Comparison of ENCODE assay signal across 24 cellular contexts in genomic region chr1:208031316-208031931, GRCh38.
DNase-seq lines count a peak whose midpoint lies in the region; ATAC-seq and TF ChIP-seq lines count a peak whose summit lies in the region.
"Had no signal": no experiment of that assay in that cellular context is flagged by ENCODE, and none has a peak within 500 bp of the region (broad histone marks: within the 10 kb centered on the region; RNA-seq: fewer than 3 reads in every experiment).

No MANE protein-coding gene starts in this region.

- no peak overlapping the region for H2BK5ac ChIP-seq in trophoblast cell (ENCODE audit: low read depth, low read length, poor library complexity)

- H4K8ac ChIP-seq in trophoblast cell (ENCODE audit: low read depth, low read length) = no peak overlapping the region

- H2BK12ac ChIP-seq in trophoblast cell (ENCODE audit: low read length) = no peak overlapping the region

- no peak overlapping the region for H2AFZ ChIP-seq in trophoblast cell (ENCODE audit: insufficient read depth, low read length, poor library complexity)

- H3K4me1 ChIP-seq in tibial artery (peaks cover 7 to 33% (median 30%) of the 10 kb centered on the region in 4 donors), trophoblast cell (ENCODE audit: control insufficient read depth in 1 of 2, insufficient read depth in 2 of 2, low read length in 2 of 2) (peaks cover 7% of the 10 kb centered on the region in 2 experiments)

- no peak overlapping the region for H3K4ac ChIP-seq in trophoblast cell (ENCODE audit: low read depth, low read length)

- H3K36me3 ChIP-seq in tibial artery (peaks cover 45 to 63% (median 61%) of the 10 kb centered on the region in 3 donors), trophoblast cell (ENCODE audit: control insufficient read depth in 1 of 2, insufficient read depth in 2 of 2, low read length in 2 of 2) (peaks cover 66 to 76% of the 10 kb centered on the region in 2 experiments)
- H3K36me3 ChIP-seq: colonic mucosa had no signal

- peak; percentile 28 for DNase-seq in RPMI7951 (ENCODE audit: low read depth)
- DNase-seq in cerebellum (ENCODE audit: low spot score) = peak; percentile 46
- DNase-seq in posterior cingulate gyrus = peak in 6 of 10 donors; percentile 44 to 94 (median 75)
- DNase-seq in tibial artery = no peak
- no peak for DNase-seq in trophoblast cell
- DNase-seq: activated B cell treated with CpG ODN at 0.5 μM for 24 hours; activated CD4-positive, alpha-beta T cell treated with anti-CD3 and anti-CD28 coated beads, Interleukin-2, amount 50 U/mL, for 48 hours; activated effector memory CD4-positive, alpha-beta T cell treated with anti-CD3 and anti-CD28 coated beads, Interleukin-2, amount 50 U/mL, for 16 hours; body of pancreas; CD8-positive, alpha-beta T cell; colonic mucosa; GDM1; glutamatergic neuron; left colon; NCI-H1436 treated with DMSO at 0.1 percent for 48 hours; NCI-H748 treated with DMSO at 0.1 percent for 48 hours; nephron progenitor cell; stimulated activated CD4-positive, alpha-beta T cell treated with anti-CD3 and anti-CD28 coated beads, Interleukin-12 subunit alpha, Interleukin-12 subunit beta, amount 100 ng/mL, for 4 hours; stimulated activated CD4-positive, alpha-beta T cell treated with anti-CD3 and anti-CD28 coated beads, Interleukin-4, amount 100 ng/mL, for 4 hours; stimulated activated naive CD8-positive, alpha-beta T cell treated with anti-CD3 and anti-CD28 coated beads, Interleukin-15, Interleukin-2, amounts not matched to agents 100 U/mL and 50 U/mL, for 24 hours; T1000 had no signal

- no peak overlapping the region for H3K18ac ChIP-seq in trophoblast cell (ENCODE audit: low read length)

- no peak overlapping the region for H3K4me2 ChIP-seq in trophoblast cell (ENCODE audit: low read length)

- no peak for ATAC-seq in HG03045 (IDR thresholded peaks at IDR 0.05; ENCODE audit: unreplicated experiment)
- ATAC-seq in HG02571 (IDR thresholded peaks at IDR 0.05; ENCODE audit: unreplicated experiment) = no peak
- ATAC-seq: CD8-positive, alpha-beta T cell; K562; left colon; stimulated activated naive CD8-positive, alpha-beta T cell treated with anti-CD3 and anti-CD28 coated beads, Interleukin-15, Interleukin-2, amounts not matched to agents 100 U/mL and 50 U/mL, for 24 hours had no signal

- no peak overlapping the region for H3K14ac ChIP-seq in trophoblast cell (ENCODE audit: low read length)

- H3K27me3 ChIP-seq in tibial artery = no peaks in the 10 kb centered on the region
- H3K27me3 ChIP-seq in trophoblast cell (ENCODE audit: insufficient read depth, low read length) = no peaks in the 10 kb centered on the region
- H3K27me3 ChIP-seq: body of pancreas, colonic mucosa had no signal

- no peak overlapping the region for H3K23ac ChIP-seq in trophoblast cell (ENCODE audit: low read length)

- no peaks in the 10 kb centered on the region for H3K9me3 ChIP-seq in tibial artery
- H3K9me3 ChIP-seq in trophoblast cell (ENCODE audit: insufficient read depth, low read depth, low read length) = no peaks in the 10 kb centered on the region
- H3K9me3 ChIP-seq: body of pancreas, colonic mucosa had no signal

- H3K79me1 ChIP-seq in trophoblast cell (ENCODE audit: low read length) = no peaks in the 10 kb centered on the region

- H2AK5ac ChIP-seq in trophoblast cell (ENCODE audit: low read length) = no peak overlapping the region

- H4K12ac ChIP-seq in trophoblast cell (ENCODE audit: low read depth, low read length) = no peak overlapping the region

- no peak overlapping the region for H3K9ac ChIP-seq in trophoblast cell (ENCODE audit: low read length)

- no peaks in the 10 kb centered on the region for H3K79me2 ChIP-seq in trophoblast cell (ENCODE audit: control insufficient read depth, insufficient read depth, low read length, poor library complexity)

- WGBS in trophoblast cell (ENCODE audit: extremely low coverage, insufficient coverage, insufficient read length) = no CpG with 5 or more reads among the region's 10 CpGs

- no peak overlapping the region for H4K91ac ChIP-seq in trophoblast cell (ENCODE audit: low read depth, low read length)

- H2BK120ac ChIP-seq in trophoblast cell (ENCODE audit: insufficient read depth, low read length, poor library complexity) = no peak overlapping the region

- H3K4me3 ChIP-seq in tibial artery (no peak overlapping the region), trophoblast cell (ENCODE audit: low read depth, low read length) (no peak overlapping the region)
- H3K4me3 ChIP-seq: body of pancreas, colonic mucosa, K562 had no signal

- TF ChIP-seq CTCF in tibial artery (IDR thresholded peaks at IDR 0.05) = no peak

- peak overlapping the region; percentile 65 to 67 for H3K27ac ChIP-seq in tibial artery
- no peak overlapping the region for H3K27ac ChIP-seq in trophoblast cell (ENCODE audit: low read depth, low read length)

- intact Hi-C loops in posterior cingulate gyrus (cut with DNase I) (no loop called here), tibial artery (cut with DNase I; ENCODE audit: low total_unique reads) (no loop called here)

Comparison
In these comparisons a context has a peak if more than half of its experiments do, and no peak if none do; other contexts are left out.
1. DNase-seq: peak in RPMI7951 (single experiment), cerebellum (single experiment) and posterior cingulate gyrus (6 of 10); none in tibial artery (0 of 2) and trophoblast cell (0 of 2).